ENCODE assay signal across 9 cellular contexts in the genomic region with DNA sequence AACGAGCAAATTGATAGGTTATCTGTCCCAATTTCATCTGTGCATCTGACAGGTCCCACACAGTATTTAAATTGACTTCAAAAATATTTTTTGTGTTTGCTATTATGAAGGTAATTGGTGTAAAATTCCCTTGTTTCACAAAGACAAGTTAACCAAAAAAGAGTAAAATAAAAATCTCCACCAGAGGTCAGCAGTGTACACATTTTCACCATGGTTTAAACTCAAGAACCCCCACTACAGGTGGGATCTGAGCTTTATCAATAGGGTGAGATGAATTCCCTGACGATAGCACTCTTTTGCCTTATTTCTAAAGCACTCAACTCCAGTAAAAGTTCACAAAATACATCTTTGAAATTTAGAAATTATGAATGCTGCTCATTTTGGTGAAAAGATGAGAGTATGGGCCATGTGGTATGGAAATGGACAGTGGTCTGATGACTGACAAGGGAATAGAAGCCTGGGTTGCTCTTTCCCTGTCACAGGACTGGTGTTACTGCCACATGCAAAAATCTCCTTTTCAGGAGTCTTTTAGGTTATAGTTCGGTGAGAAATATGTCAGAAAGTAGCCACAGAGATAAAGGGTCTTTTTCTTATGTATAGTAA.
DNase-seq lines count a peak whose midpoint lies in the region; ATAC-seq and TF ChIP-seq lines count a peak whose summit lies in the region.
"Had no signal": no experiment of that assay in that cellular context is flagged by ENCODE, and none has a peak within 500 bp of the region (broad histone marks: within the 10 kb centered on the region; RNA-seq: fewer than 3 reads in every experiment).

No MANE protein-coding gene starts in this region.

- DNase-seq in Caki2 (ENCODE audit: low read depth) (peak; percentile 6), esophagus muscularis mucosa (ENCODE audit: extremely low spot score) (no peak), smooth muscle cell (lab: John Stamatoyannopoulos, UW; ENCODE audit: unreplicated experiment) (no peak)
- DNase-seq in effector memory CD4-positive, alpha-beta T cell, result no peak
- DNase-seq in central memory CD4-positive, alpha-beta T cell, result no peak

- no peak for TF ChIP-seq EP300 in esophagus muscularis mucosa (IDR thresholded peaks at IDR 0.05)

- H3K9me3 ChIP-seq in OCI-LY1 (ENCODE audit: low read length) (no peaks in the 10 kb centered on the region), esophagus muscularis mucosa (peaks cover 0 to 6% (median under 1%) of the 10 kb centered on the region in 4 donors), smooth muscle cell (replicated peaks; ENCODE audit: low read depth) (no peaks in the 10 kb centered on the region)
- no peaks in the 10 kb centered on the region for H3K9me3 ChIP-seq in effector memory CD4-positive, alpha-beta T cell (ENCODE audit: control insufficient read depth, low read length)
- H3K9me3 ChIP-seq: SJCRH30 had no signal

- H2AFZ ChIP-seq in OCI-LY1 (ENCODE audit: low read length), result no peak overlapping the region
- no peak overlapping the region for H2AFZ ChIP-seq in smooth muscle cell (ENCODE audit: low read depth)

- H3K4me1 ChIP-seq in OCI-LY1 (ENCODE audit: insufficient read depth, low read length, severe bottlenecking) (no peaks in the 10 kb centered on the region), esophagus muscularis mucosa (no peaks in the 10 kb centered on the region), smooth muscle cell (ENCODE audit: low read depth) (no peaks in the 10 kb centered on the region)
- no peaks in the 10 kb centered on the region for H3K4me1 ChIP-seq in effector memory CD4-positive, alpha-beta T cell (ENCODE audit: control insufficient read depth, insufficient read depth, low read length, poor library complexity, severe bottlenecking)
- H3K4me1 ChIP-seq: SJCRH30 had no signal

- no peaks in the 10 kb centered on the region for H3K36me3 ChIP-seq in OCI-LY1 (ENCODE audit: insufficient read depth, low read length)
- no peaks in the 10 kb centered on the region for H3K36me3 ChIP-seq in esophagus muscularis mucosa
- H3K36me3 ChIP-seq in smooth muscle cell (ENCODE audit: low read depth), result no peaks in the 10 kb centered on the region
- no peaks in the 10 kb centered on the region for H3K36me3 ChIP-seq in effector memory CD4-positive, alpha-beta T cell (ENCODE audit: control insufficient read depth, insufficient read depth, low read length)
- H3K36me3 ChIP-seq: SJCRH30 had no signal

- H3K4me3 ChIP-seq in OCI-LY1 (ENCODE audit: low read depth, low read length, poor library complexity, severe bottlenecking) (no peak overlapping the region), esophagus muscularis mucosa (no peak overlapping the region), smooth muscle cell (no peak overlapping the region)
- H3K4me3 ChIP-seq in effector memory CD4-positive, alpha-beta T cell (ENCODE audit: insufficient read depth, low read depth, low read length, poor library complexity, severe bottlenecking), result no peak overlapping the region
- H3K4me3 ChIP-seq: SJCRH30 had no signal

- 21% methylated on average over 3 of the region's 3 CpGs for WGBS in esophagus muscularis mucosa
- 13% methylated on average over 3 of the region's 3 CpGs for WGBS in smooth muscle cell (ENCODE audit: low lambda C conversion rate)

- H4K20me1 ChIP-seq in OCI-LY1 (ENCODE audit: insufficient read depth, low read length) (no peaks in the 10 kb centered on the region), smooth muscle cell (ENCODE audit: low read depth) (no peaks in the 10 kb centered on the region)

- H3F3A ChIP-seq in OCI-LY1 (ENCODE audit: insufficient read depth, low read length) (no peaks in the 10 kb centered on the region), smooth muscle cell (ENCODE audit: low read depth) (no peaks in the 10 kb centered on the region)

- in situ Hi-C loops in Caki2 (cut with HindIII; ENCODE audit: low pct_unique_long_range_greater_than_20kb, low sequenced_read_pairs), result no loop called here

- no peak for TF ChIP-seq POLR2A in esophagus muscularis mucosa (IDR thresholded peaks at IDR 0.05; ENCODE audit: low read depth)

- H3K27me3 ChIP-seq in OCI-LY1 (ENCODE audit: insufficient read depth, low read length), result no peaks in the 10 kb centered on the region
- no peaks in the 10 kb centered on the region for H3K27me3 ChIP-seq in esophagus muscularis mucosa
- H3K27me3 ChIP-seq in smooth muscle cell (ENCODE audit: low read depth), result no peaks in the 10 kb centered on the region
- H3K27me3 ChIP-seq in effector memory CD4-positive, alpha-beta T cell (replicated peaks; ENCODE audit: control insufficient read depth, insufficient read depth, low read length, poor library complexity, severe bottlenecking), result no peaks in the 10 kb centered on the region
- H3K27me3 ChIP-seq: SJCRH30 had no signal

- intact Hi-C loops in esophagus muscularis mucosa (cut with DNase I), result no loop called here

- H3K9ac ChIP-seq in OCI-LY1 (ENCODE audit: low read length) (no peak overlapping the region), smooth muscle cell (ENCODE audit: low read depth) (no peak overlapping the region)

- H3K4me2 ChIP-seq in OCI-LY1 (ENCODE audit: low read length) (no peak overlapping the region), smooth muscle cell (no peak overlapping the region)

- no peak overlapping the region for H3K27ac ChIP-seq in OCI-LY1 (ENCODE audit: low read depth, low read length, poor library complexity, severe bottlenecking)
- H3K27ac ChIP-seq in esophagus muscularis mucosa (replicated peaks in 1 of 4), result no peak overlapping the region
- H3K27ac ChIP-seq in smooth muscle cell (ENCODE audit: low read depth), result no peak overlapping the region
- H3K27ac ChIP-seq in effector memory CD4-positive, alpha-beta T cell (ENCODE audit: insufficient read depth, low read length, poor library complexity, severe bottlenecking), result no peak overlapping the region
- H3K27ac ChIP-seq: SJCRH30 had no signal

- ATAC-seq in GM19324 (IDR thresholded peaks at IDR 0.05; ENCODE audit: low FRiP score, unreplicated experiment), result peak; percentile 72
- peak; percentile 58 for ATAC-seq in HG03442 (IDR thresholded peaks at IDR 0.05; ENCODE audit: unreplicated experiment)

- peak; percentile 72; the same call in 1 of the 2 replicates for TF ChIP-seq CTCF in OCI-LY1 (IDR thresholded peaks at IDR 0.05; ENCODE audit: low read length)
- TF ChIP-seq CTCF in esophagus muscularis mucosa (IDR thresholded peaks at IDR 0.05), result peak in 2 of 3 experiments; percentile 20 to 43
- TF ChIP-seq CTCF in smooth muscle cell (IDR thresholded peaks at IDR 0.05; ENCODE audit: borderline replicate concordance, insufficient read depth, poor library complexity, severe bottlenecking), result peak; percentile 65

- H3K9me2 ChIP-seq in OCI-LY1 (ENCODE audit: low read depth, low read length), result no peaks in the 10 kb centered on the region

- H3K79me2 ChIP-seq in OCI-LY1 (ENCODE audit: insufficient read depth, low read length) (no peaks in the 10 kb centered on the region), smooth muscle cell (ENCODE audit: low read depth) (no peaks in the 10 kb centered on the region)
